Comparison of ENCODE assay signal across 1 cellular context in genomic region chr1:81808760-81809159, GRCh38.
TF ChIP-seq lines count a peak whose summit lies in the region.

No MANE protein-coding gene starts in this region.

TF ChIP-seq in H1, 55 proteins besides CTCF, POLR2A, EP300 and RAD21:
- no peak for TF ChIP-seq SRF (IDR thresholded peaks at IDR 0.05; ENCODE audit: low read depth, low read length)
- TF ChIP-seq EZH2 (IDR thresholded peaks at IDR 0.05; ENCODE audit: low read depth, low read length, severe bottlenecking) = no peak
- no peak for TF ChIP-seq MAX (IDR thresholded peaks at IDR 0.05)
- no peak for TF ChIP-seq CBX8 (IDR thresholded peaks at IDR 0.05; ENCODE audit: borderline replicate concordance, low read depth, low read length)
